In the genomic region with DNA sequence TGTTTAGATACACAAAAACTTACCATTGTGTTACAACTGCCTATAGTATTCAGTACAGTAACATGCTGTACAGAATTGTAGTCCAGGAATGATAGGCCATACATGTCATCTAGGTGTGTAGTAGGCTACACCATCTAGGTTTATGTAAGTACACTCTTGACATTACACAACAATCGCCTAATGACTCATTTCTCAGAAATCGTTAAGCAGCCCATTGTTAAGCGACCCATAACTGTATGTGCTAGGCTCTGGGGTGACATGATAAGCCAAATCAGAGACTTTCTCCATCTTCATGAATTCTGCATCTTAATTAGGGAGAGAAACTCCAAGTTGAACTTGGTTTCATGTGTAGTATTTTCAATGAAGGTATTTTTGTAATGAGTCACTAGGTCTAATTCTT, we compare ENCODE assay signal across 13 cellular contexts. TPM values are rescaled to one million over a fixed set of nuclear protein-coding genes. Genes with fewer than 3 reads are reported as not detected.
DNase-seq lines count a peak whose midpoint lies in the region; ATAC-seq and TF ChIP-seq lines count a peak whose summit lies in the region.
"Had no signal": no experiment of that assay in that cellular context is flagged by ENCODE, and none has a peak within 500 bp of the region (broad histone marks: within the 10 kb centered on the region; RNA-seq: fewer than 3 reads in every experiment).

No MANE protein-coding gene starts in this region.

- H3K27ac ChIP-seq in RWPE2 (ENCODE audit: poor library complexity, severe bottlenecking) = no peak overlapping the region
- H3K27ac ChIP-seq in foreskin keratinocyte = no peak overlapping the region
- H3K27ac ChIP-seq: ascending aorta, tibial artery had no signal

- peaks cover 3% of the 10 kb centered on the region for H3K9me3 Mint-ChIP-seq in activated CD4-positive, alpha-beta T cell treated with anti-CD3 and anti-CD28 coated beads for 36 hours (ENCODE audit: low read depth)
- H3K9me3 Mint-ChIP-seq in progenitor cell of endocrine pancreas (ENCODE audit: low read depth) = no peaks in the 10 kb centered on the region
- H3K9me3 Mint-ChIP-seq: IgD-negative memory B cell had no signal

- no peak overlapping the region for H3K4me3 ChIP-seq in RWPE2 (ENCODE audit: severe bottlenecking)
- H3K4me3 ChIP-seq: ascending aorta, HAP-1, tibial artery had no signal

- TF ChIP-seq CTCF in RWPE2 (IDR thresholded peaks at IDR 0.05; ENCODE audit: poor library complexity, severe bottlenecking) (no peak), foreskin keratinocyte (conservative IDR thresholded peaks at IDR 0.05) (no peak), progenitor cell of endocrine pancreas (IDR thresholded peaks at IDR 0.05; ENCODE audit: unreplicated experiment) (no peak)

- H3K4me1 Mint-ChIP-seq in activated CD4-positive, alpha-beta T cell treated with anti-CD3 and anti-CD28 coated beads for 36 hours = peaks cover 77% of the 10 kb centered on the region
- peaks cover 3% of the 10 kb centered on the region for H3K4me1 Mint-ChIP-seq in progenitor cell of endocrine pancreas (ENCODE audit: low read depth)

- DNase-seq in activated CD4-positive, alpha-beta T cell treated with anti-CD3 and anti-CD28 coated beads for 36 hours = peak; percentile 35
- DNase-seq in activated CD4-positive, alpha-beta T cell treated with anti-CD3 and anti-CD28 coated beads for 1 hour = no peak
- no peak for DNase-seq in RWPE2 (ENCODE audit: low spot score)
- peak in 1 of 2 donors; percentile 35 for DNase-seq in foreskin keratinocyte
- no peak for DNase-seq in progenitor cell of endocrine pancreas (ENCODE audit: low spot score, unreplicated experiment)
- no peak for DNase-seq in NCI-H187 (lab: John Stamatoyannopoulos, UW)
- DNase-seq: NCI-H2081 treated with DMSO at 0.1 percent for 48 hours had no signal

- H3K36me3 ChIP-seq in RWPE2 (ENCODE audit: low read depth) = peaks cover 50% of the 10 kb centered on the region

- H3K4me3 Mint-ChIP-seq in activated CD4-positive, alpha-beta T cell treated with anti-CD3 and anti-CD28 coated beads for 36 hours = peak overlapping the region; percentile 46
- H3K4me3 Mint-ChIP-seq in progenitor cell of endocrine pancreas (ENCODE audit: low read depth) = no peak overlapping the region
- H3K4me3 Mint-ChIP-seq: IgD-negative memory B cell had no signal

- no peaks in the 10 kb centered on the region for H3K27me3 Mint-ChIP-seq in activated CD4-positive, alpha-beta T cell treated with anti-CD3 and anti-CD28 coated beads for 36 hours
- H3K27me3 Mint-ChIP-seq in progenitor cell of endocrine pancreas = no peaks in the 10 kb centered on the region
- H3K27me3 Mint-ChIP-seq: IgD-negative memory B cell had no signal

- intact Hi-C loops in activated CD4-positive, alpha-beta T cell treated with anti-CD3 and anti-CD28 coated beads for 36 hours (cut with DNase I, micrococcal nuclease) = loop anchor here (1.0 to 5.0 kb wide), 3 partner anchors 16 to 89 kb away; no protein-coding TSS in a partner anchor

- no peaks in the 10 kb centered on the region for H3K27me3 ChIP-seq in RWPE2 (ENCODE audit: insufficient read depth, poor library complexity, severe bottlenecking)
- H3K27me3 ChIP-seq in foreskin keratinocyte = no peaks in the 10 kb centered on the region
- H3K27me3 ChIP-seq: ascending aorta, tibial artery had no signal

- ATAC-seq in activated CD4-positive, alpha-beta T cell treated with anti-CD3 and anti-CD28 coated beads for 36 hours = peak; percentile 97
- ATAC-seq in GM18868 (IDR thresholded peaks at IDR 0.05; ENCODE audit: unreplicated experiment) (peak; percentile 75), RWPE2 (ENCODE audit: low read depth) (peak; percentile 87), foreskin keratinocyte (peak; percentile 39), HG02938 (IDR thresholded peaks at IDR 0.05; ENCODE audit: unreplicated experiment) (no peak)

- CTCF ChIA-PET in activated CD4-positive, alpha-beta T cell treated with anti-CD3 and anti-CD28 coated beads for 36 hours (lab: Charles Lee) = no interaction called here

- POLR2A ChIA-PET in activated CD4-positive, alpha-beta T cell treated with anti-CD3 and anti-CD28 coated beads for 36 hours (lab: Charles Lee) = interaction anchor here (1.2 kb wide), 1 partner anchor 15 kb away, joined by 3 read pairs; no protein-coding TSS in a partner anchor

- H3K9me3 ChIP-seq in RWPE2 (ENCODE audit: severe bottlenecking) = no peaks in the 10 kb centered on the region
- H3K9me3 ChIP-seq: ascending aorta, HAP-1, tibial artery had no signal

- H3K27ac Mint-ChIP-seq in activated CD4-positive, alpha-beta T cell treated with anti-CD3 and anti-CD28 coated beads for 36 hours = peak overlapping the region; percentile 97
- no peak overlapping the region for H3K27ac Mint-ChIP-seq in progenitor cell of endocrine pancreas

- H3K4me1 ChIP-seq in RWPE2 (ENCODE audit: insufficient read depth, poor library complexity, severe bottlenecking) (peaks cover 9% of the 10 kb centered on the region), foreskin keratinocyte (no peaks in the 10 kb centered on the region)
- H3K4me1 ChIP-seq: ascending aorta, HAP-1 had no signal

- peaks cover 60% of the 10 kb centered on the region for H3K36me3 Mint-ChIP-seq in activated CD4-positive, alpha-beta T cell treated with anti-CD3 and anti-CD28 coated beads for 36 hours (ENCODE audit: low read depth)
- peaks cover 10% of the 10 kb centered on the region for H3K36me3 Mint-ChIP-seq in progenitor cell of endocrine pancreas (ENCODE audit: insufficient read depth)

RNA-seq across cellular contexts. Expression of gene STK35, which starts 17.2 kb away (rescaled TPM):
- 10 to 100 TPM; 18.2 to 20.9 TPM for total RNA-seq in activated CD4-positive, alpha-beta T cell treated with anti-CD3 and anti-CD28 coated beads for 36 hours
- total RNA-seq in foreskin keratinocyte (18.9 and 19.0 TPM in 2 replicates), progenitor cell of endocrine pancreas (39.8 and 41.9 TPM in 2 replicates)
- 6.6 and 7.9 TPM in 2 replicates for polyA plus RNA-seq in foreskin keratinocyte
